ENCODE assay signal across 1 cellular context in genomic region chr17:59621771-59622170, GRCh38.
TF ChIP-seq lines count a peak whose summit lies in the region.

No MANE protein-coding gene starts in this region.

TF ChIP-seq in HepG2, 621 proteins besides CTCF, POLR2A, EP300 and RAD21:
- TF ChIP-seq PHF21A (CRISPR knock-in tag; IDR thresholded peaks at IDR 0.05) (no peak), THYN1 (CRISPR knock-in tag; IDR thresholded peaks at IDR 0.05; ENCODE audit: borderline replicate concordance, low read depth) (no peak), ZSCAN5A (CRISPR knock-in tag; IDR thresholded peaks at IDR 0.05; ENCODE audit: borderline replicate concordance) (no peak)
